Comparison of ENCODE assay signal across 8 cellular contexts in the genomic region with DNA sequence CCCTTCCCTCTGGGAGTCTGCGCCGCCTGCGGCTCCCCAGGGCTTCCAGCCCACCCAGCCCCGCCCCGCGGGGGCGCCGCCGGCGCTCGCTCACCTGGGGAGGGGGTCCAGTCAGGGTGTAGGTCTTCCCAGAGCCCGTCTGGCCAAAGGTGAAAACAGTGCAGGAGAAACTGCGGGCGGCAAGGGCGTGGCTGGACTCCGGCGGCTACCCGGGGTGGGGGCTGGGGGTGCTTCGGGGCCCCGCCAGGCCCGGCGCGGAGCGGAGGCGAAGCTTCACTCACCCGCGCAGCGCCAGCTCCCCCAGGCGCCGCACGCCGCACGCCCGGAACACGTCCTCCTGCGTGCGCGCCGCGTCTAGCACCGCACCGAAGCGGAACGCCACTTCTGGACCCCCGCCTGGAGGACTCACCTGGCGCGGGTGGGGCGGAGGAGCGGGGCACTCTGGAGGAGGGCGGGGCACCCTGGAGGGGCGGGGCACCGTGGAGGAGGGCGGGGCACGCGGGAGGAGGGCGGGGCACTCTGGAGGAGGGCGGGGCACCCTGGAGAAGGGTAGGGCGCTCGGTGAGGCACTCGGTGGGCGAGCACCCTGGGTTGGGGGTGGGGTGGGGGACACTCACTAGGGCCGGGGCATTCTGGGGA. TPM values are rescaled to one million over a fixed set of nuclear protein-coding genes. Genes with fewer than 3 reads are reported as not detected.
A peak's percentile ranks its signal among the peaks of the same experiment; 100 is the strongest.
DNase-seq lines count a peak whose midpoint lies in the region; ATAC-seq lines count a peak whose summit lies in the region.

No MANE protein-coding gene starts in this region.

- H3K4me1 Mint-ChIP-seq in activated T-helper 17 cell treated with anti-CD3 and anti-CD28 coated beads, Interleukin-2, amount 50 U/mL, for 72 hours = peaks cover 4% of the 10 kb centered on the region

- peak overlapping the region; percentile 53 for H3K4me3 Mint-ChIP-seq in activated T-helper 17 cell treated with anti-CD3 and anti-CD28 coated beads, Interleukin-2, amount 50 U/mL, for 72 hours

- peaks cover 5% of the 10 kb centered on the region for H3K9me3 Mint-ChIP-seq in activated T-helper 17 cell treated with anti-CD3 and anti-CD28 coated beads, Interleukin-2, amount 50 U/mL, for 72 hours

- no peaks in the 10 kb centered on the region for H3K9me3 ChIP-seq in iPS-15b (ENCODE audit: control insufficient read depth, insufficient read depth, low read length)
- no peaks in the 10 kb centered on the region for H3K9me3 ChIP-seq in skeletal muscle tissue (ENCODE audit: control insufficient read depth in 3 of 3, low read length in 3 of 3)

- no peaks in the 10 kb centered on the region for H3K36me3 Mint-ChIP-seq in activated T-helper 17 cell treated with anti-CD3 and anti-CD28 coated beads, Interleukin-2, amount 50 U/mL, for 72 hours (ENCODE audit: low read depth)

- H3K9ac ChIP-seq in iPS-15b (ENCODE audit: low read depth, low read length) (no peak overlapping the region), skeletal muscle tissue (ENCODE audit: low read depth in 1 of 3, low read length in 3 of 3) (no peak overlapping the region)

- peaks cover 2% of the 10 kb centered on the region for H3K36me3 ChIP-seq in iPS-15b (ENCODE audit: control insufficient read depth, insufficient read depth, low read length)
- H3K36me3 ChIP-seq in skeletal muscle tissue (ENCODE audit: control insufficient read depth in 3 of 3, insufficient read depth in 3 of 3, low read length in 3 of 3) = no peaks in the 10 kb centered on the region

- peak; percentile 60 for DNase-seq in activated effector memory CD4-positive, alpha-beta T cell treated with anti-CD3 and anti-CD28 coated beads, Interleukin-2, amount 50 U/mL, for 16 hours
- no peak for DNase-seq in activated effector memory CD4-positive, alpha-beta T cell treated with Interleukin-2 at 50 U/mL for 16 hours
- no peak for DNase-seq in SIG-M5 treated with dmso at 0.1 percent for 504 hours (lab: John Stamatoyannopoulos, UW; ENCODE audit: unreplicated experiment)

- H3K27me3 ChIP-seq in iPS-15b (ENCODE audit: control insufficient read depth, insufficient read depth, low read length) (peaks cover 42% of the 10 kb centered on the region), skeletal muscle tissue (ENCODE audit: control insufficient read depth in 3 of 3, insufficient read depth in 3 of 3, low read length in 3 of 3) (peaks cover 15 to 32% (median 21%) of the 10 kb centered on the region in 3 donors)

- peaks cover 35% of the 10 kb centered on the region for H3K27me3 Mint-ChIP-seq in activated T-helper 17 cell treated with anti-CD3 and anti-CD28 coated beads, Interleukin-2, amount 50 U/mL, for 72 hours

- no peak overlapping the region for H3K27ac ChIP-seq in skeletal muscle tissue (ENCODE audit: low read depth, low read length)

- H3K27ac Mint-ChIP-seq in activated T-helper 17 cell treated with anti-CD3 and anti-CD28 coated beads, Interleukin-2, amount 50 U/mL, for 72 hours = no peak overlapping the region

- peak; percentile 55 for ATAC-seq in activated T-helper 17 cell treated with anti-CD3 and anti-CD28 coated beads, Interleukin-2, amount 50 U/mL, for 72 hours (replicated peaks)
- ATAC-seq in HG02610 (IDR thresholded peaks at IDR 0.05; ENCODE audit: unreplicated experiment) (no peak), GM18502 (IDR thresholded peaks at IDR 0.05; ENCODE audit: poor library complexity, unreplicated experiment) (no peak)

- H3K4me3 ChIP-seq in iPS-15b (ENCODE audit: low read depth, low read length) (peak overlapping the region; percentile 54), skeletal muscle tissue (ENCODE audit: low read length in 3 of 3) (peak overlapping the region; percentile 27 to 55 (median 45))

- H3K4me1 ChIP-seq in iPS-15b (ENCODE audit: control insufficient read depth, insufficient read depth, low read length) (no peaks in the 10 kb centered on the region), skeletal muscle tissue (ENCODE audit: control insufficient read depth in 3 of 3, insufficient read depth in 3 of 3, low read length in 3 of 3) (peaks cover 0 to 5% (median 0%) of the 10 kb centered on the region in 3 donors)

RNA-seq across cellular contexts. Expression of gene KIF12, which starts 1.0 kb away (rescaled TPM):
- not detected for total RNA-seq in activated T-helper 17 cell treated with anti-CD3 and anti-CD28 coated beads, Interleukin-2, amount 50 U/mL, for 72 hours
- not detected for total RNA-seq in skeletal muscle tissue

RNA-seq across cellular contexts. Expression of gene AMBP, which starts 20.0 kb away (rescaled TPM):
- not detected for total RNA-seq in activated T-helper 17 cell treated with anti-CD3 and anti-CD28 coated beads, Interleukin-2, amount 50 U/mL, for 72 hours
- total RNA-seq in skeletal muscle tissue = under 0.01 TPM

RNA-seq across cellular contexts. Expression of gene COL27A1, which starts 57.2 kb away (rescaled TPM):
- 10 to 100 TPM in 1 of 2 donors, 1 to 10 TPM in 1; 7.8 to 12.0 TPM for total RNA-seq in activated T-helper 17 cell treated with anti-CD3 and anti-CD28 coated beads, Interleukin-2, amount 50 U/mL, for 72 hours
- total RNA-seq in skeletal muscle tissue = 8.9 TPM
